21 cellular contexts compared by ENCODE assay signal in genomic region chr15:40183636-40184463, GRCh38. TPM values are rescaled to one million over a fixed set of nuclear protein-coding genes. Genes with fewer than 3 reads are reported as not detected.
DNase-seq lines count a peak whose midpoint lies in the region; ATAC-seq and TF ChIP-seq lines count a peak whose summit lies in the region.
"Had no signal": no experiment of that assay in that cellular context is flagged by ENCODE, and none has a peak within 500 bp of the region (broad histone marks: within the 10 kb centered on the region; RNA-seq: fewer than 3 reads in every experiment).

No MANE protein-coding gene starts in this region.

- WGBS in lower leg skin, 2 donors: 84 to 90% methylated on average over 9 of the region's 9 CpGs

- H3K27ac Mint-ChIP-seq in activated naive CD4-positive, alpha-beta T cell treated with anti-CD3 and anti-CD28 coated beads, Interleukin-2, amount 50 U/mL, for 24 hours: no peak overlapping the region
- no peak overlapping the region for H3K27ac Mint-ChIP-seq in activated naive CD4-positive, alpha-beta T cell treated with anti-CD3 and anti-CD28 coated beads, Interleukin-2, amount 50 U/mL, for 72 hours
- peak overlapping the region; percentile 66 for H3K27ac Mint-ChIP-seq in dendritic cell treated with granulocyte-macrophage colony-stimulating factor and Interleukin-4, amounts not matched to agents 40 ng/mL and 50 ng/mL, for 4 days
- peak overlapping the region; percentile 63 for H3K27ac Mint-ChIP-seq in stimulated activated memory B cell treated with anti-CD40 and anti-IgM and Interleukin-4, amounts not matched to agents 10 μg/mL and 1 μg/mL and 100 μg/mL, for 72 hours
- H3K27ac Mint-ChIP-seq: brain had no signal

- H3K4me3 ChIP-seq in HL-60 (replicated peaks; ENCODE audit: insufficient read depth, low read length): no peak overlapping the region
- H3K4me3 ChIP-seq in lower leg skin (ENCODE audit: low read depth, poor library complexity, severe bottlenecking): no peak overlapping the region
- H3K4me3 ChIP-seq: gastrocnemius medialis, Peyer's patch, skin epidermis, suprapubic skin had no signal

- no peaks in the 10 kb centered on the region for H3K9me3 Mint-ChIP-seq in activated naive CD4-positive, alpha-beta T cell treated with anti-CD3 and anti-CD28 coated beads, Interleukin-2, amount 50 U/mL, for 24 hours
- H3K9me3 Mint-ChIP-seq in activated naive CD4-positive, alpha-beta T cell treated with anti-CD3 and anti-CD28 coated beads, Interleukin-2, amount 50 U/mL, for 72 hours: no peaks in the 10 kb centered on the region
- no peaks in the 10 kb centered on the region for H3K9me3 Mint-ChIP-seq in dendritic cell treated with granulocyte-macrophage colony-stimulating factor and Interleukin-4, amounts not matched to agents 40 ng/mL and 50 ng/mL, for 4 days
- no peaks in the 10 kb centered on the region for H3K9me3 Mint-ChIP-seq in stimulated activated memory B cell treated with anti-CD40 and anti-IgM and Interleukin-4, amounts not matched to agents 10 μg/mL and 1 μg/mL and 100 μg/mL, for 72 hours

- no peak for DNase-seq in activated naive CD4-positive, alpha-beta T cell treated with anti-CD3 and anti-CD28 coated beads, Interleukin-2, amount 50 U/mL, for 72 hours (ENCODE audit: low spot score in 2 of 2)
- DNase-seq in HL-60 (ENCODE audit: low read depth in 1 of 2, low spot score in 1 of 2): peak in 1 of 2 experiments; percentile 7
- no peak for DNase-seq in lower leg skin (ENCODE audit: low spot score in 2 of 2)
- no peak for DNase-seq in UCSD-AML1 (lab: John Stamatoyannopoulos, UW; ENCODE audit: unreplicated experiment)
- DNase-seq: activated naive CD4-positive, alpha-beta T cell; Calu3; dermis blood vessel endothelial cell; gastrocnemius medialis; GDM1; NCI-H748 treated with DMSO at 0.1 percent for 48 hours; Peyer's patch; stimulated activated CD4-positive, alpha-beta T cell treated with anti-CD3 and anti-CD28 coated beads, Interleukin-4, amount 100 ng/mL, for 1 hour had no signal

- H3K4me3 Mint-ChIP-seq in activated naive CD4-positive, alpha-beta T cell treated with anti-CD3 and anti-CD28 coated beads, Interleukin-2, amount 50 U/mL, for 24 hours: peak overlapping the region; percentile 47
- H3K4me3 Mint-ChIP-seq in dendritic cell treated with granulocyte-macrophage colony-stimulating factor and Interleukin-4, amounts not matched to agents 40 ng/mL and 50 ng/mL, for 4 days: peak overlapping the region; percentile 13
- H3K4me3 Mint-ChIP-seq in stimulated activated memory B cell treated with anti-CD40 and anti-IgM and Interleukin-4, amounts not matched to agents 10 μg/mL and 1 μg/mL and 100 μg/mL, for 72 hours: peak overlapping the region; percentile 11
- H3K4me3 Mint-ChIP-seq: brain had no signal

- H3K27me3 ChIP-seq in HL-60 (ENCODE audit: insufficient read depth, poor library complexity, severe bottlenecking): no peaks in the 10 kb centered on the region
- H3K27me3 ChIP-seq: gastrocnemius medialis, Peyer's patch, suprapubic skin had no signal

- peak overlapping the region; percentile 6; the same call in 1 of the 2 replicates for H3K27ac ChIP-seq in HL-60 (replicated peaks)
- H3K27ac ChIP-seq: epithelial cell of prostate, gastrocnemius medialis, suprapubic skin had no signal

- no peaks in the 10 kb centered on the region for H3K27me3 Mint-ChIP-seq in activated naive CD4-positive, alpha-beta T cell treated with anti-CD3 and anti-CD28 coated beads, Interleukin-2, amount 50 U/mL, for 24 hours
- no peaks in the 10 kb centered on the region for H3K27me3 Mint-ChIP-seq in dendritic cell treated with granulocyte-macrophage colony-stimulating factor and Interleukin-4, amounts not matched to agents 40 ng/mL and 50 ng/mL, for 4 days
- H3K27me3 Mint-ChIP-seq in stimulated activated memory B cell treated with anti-CD40 and anti-IgM and Interleukin-4, amounts not matched to agents 10 μg/mL and 1 μg/mL and 100 μg/mL, for 72 hours: no peaks in the 10 kb centered on the region
- H3K27me3 Mint-ChIP-seq: brain had no signal

- intact Hi-C loops in dendritic cell treated with granulocyte-macrophage colony-stimulating factor and Interleukin-4, amounts not matched to agents 40 ng/mL and 50 ng/mL, for 4 days (cut with micrococcal nuclease): no loop called here
- intact Hi-C loops in lower leg skin (cut with DNase I; ENCODE audit: low total_unique reads): no loop called here

- no peak for ATAC-seq in activated naive CD4-positive, alpha-beta T cell treated with anti-CD3 and anti-CD28 coated beads, Interleukin-2, amount 50 U/mL, for 72 hours
- peak; percentile 62 for ATAC-seq in stimulated activated memory B cell treated with anti-CD40 and anti-IgM and Interleukin-4, amounts not matched to agents 10 μg/mL and 1 μg/mL and 100 μg/mL, for 72 hours
- ATAC-seq in GM21515 (IDR thresholded peaks at IDR 0.05; ENCODE audit: unreplicated experiment): no peak
- ATAC-seq: gastrocnemius medialis, SK-N-SH treated with all-trans-retinoic acid at 6 μM for 48 hours had no signal

- no peak for TF ChIP-seq POLR2A in lower leg skin (IDR thresholded peaks at IDR 0.05)

- H3K4me1 Mint-ChIP-seq in activated naive CD4-positive, alpha-beta T cell treated with anti-CD3 and anti-CD28 coated beads, Interleukin-2, amount 50 U/mL, for 24 hours: peaks cover 24% of the 10 kb centered on the region
- H3K4me1 Mint-ChIP-seq in dendritic cell treated with granulocyte-macrophage colony-stimulating factor and Interleukin-4, amounts not matched to agents 40 ng/mL and 50 ng/mL, for 4 days (ENCODE audit: low read depth): peaks cover 38% of the 10 kb centered on the region
- peaks cover 32% of the 10 kb centered on the region for H3K4me1 Mint-ChIP-seq in stimulated activated memory B cell treated with anti-CD40 and anti-IgM and Interleukin-4, amounts not matched to agents 10 μg/mL and 1 μg/mL and 100 μg/mL, for 72 hours

- TF ChIP-seq CTCF in HL-60 (IDR thresholded peaks at IDR 0.05; ENCODE audit: insufficient read depth, low read length) (no peak), lower leg skin (IDR thresholded peaks at IDR 0.05) (no peak)

- H3K36me3 Mint-ChIP-seq in activated naive CD4-positive, alpha-beta T cell treated with anti-CD3 and anti-CD28 coated beads, Interleukin-2, amount 50 U/mL, for 24 hours: no peaks in the 10 kb centered on the region
- H3K36me3 Mint-ChIP-seq in activated naive CD4-positive, alpha-beta T cell treated with anti-CD3 and anti-CD28 coated beads, Interleukin-2, amount 50 U/mL, for 72 hours: peaks cover 18 to 46% of the 10 kb centered on the region in 2 donors
- no peaks in the 10 kb centered on the region for H3K36me3 Mint-ChIP-seq in dendritic cell treated with granulocyte-macrophage colony-stimulating factor and Interleukin-4, amounts not matched to agents 40 ng/mL and 50 ng/mL, for 4 days (ENCODE audit: low read depth)
- no peaks in the 10 kb centered on the region for H3K36me3 Mint-ChIP-seq in stimulated activated memory B cell treated with anti-CD40 and anti-IgM and Interleukin-4, amounts not matched to agents 10 μg/mL and 1 μg/mL and 100 μg/mL, for 72 hours

RNA-seq across cellular contexts. Expression of gene BUB1B, which starts 23.0 kb away (rescaled TPM):
- 100 to 1,000 TPM in 1 of 2 donors, 10 to 100 TPM in 1; 98.9 to 141 TPM for total RNA-seq in activated naive CD4-positive, alpha-beta T cell treated with anti-CD3 and anti-CD28 coated beads, Interleukin-2, amount 50 U/mL, for 72 hours
- 1 to 10 TPM; 1.3 to 4.5 (median 2.1) TPM for total RNA-seq in lower leg skin

RNA-seq across cellular contexts. Expression of gene PAK6, which starts 55.0 kb away (rescaled TPM):
- total RNA-seq in activated naive CD4-positive, alpha-beta T cell treated with anti-CD3 and anti-CD28 coated beads, Interleukin-2, amount 50 U/mL, for 72 hours: under 1 TPM; 0.29 to 0.30 TPM
- 10 to 100 TPM; 48.3 to 83.9 (median 70.4) TPM for total RNA-seq in lower leg skin
- total RNA-seq: dermis blood vessel endothelial cell had no signal

Comparison
In these comparisons a context has a peak if more than half of its experiments do, and no peak if none do; other contexts are left out.
1. H3K27ac Mint-ChIP-seq: peak in dendritic cell treated with granulocyte-macrophage colony-stimulating factor and Interleukin-4, amounts not matched to agents 40 ng/mL and 50 ng/mL, for 4 days (single experiment) and stimulated activated memory B cell treated with anti-CD40 and anti-IgM and Interleukin-4, amounts not matched to agents 10 μg/mL and 1 μg/mL and 100 μg/mL, for 72 hours (single experiment); none in activated naive CD4-positive, alpha-beta T cell treated with anti-CD3 and anti-CD28 coated beads, Interleukin-2, amount 50 U/mL, for 24 hours (single experiment) and activated naive CD4-positive, alpha-beta T cell treated with anti-CD3 and anti-CD28 coated beads, Interleukin-2, amount 50 U/mL, for 72 hours (0 of 2).
2. RNA of gene BUB1B, which starts 23.0 kb away (total RNA-seq): 98.9 to 141 TPM in activated naive CD4-positive, alpha-beta T cell treated with anti-CD3 and anti-CD28 coated beads, Interleukin-2, amount 50 U/mL, for 72 hours; 1.3 to 4.5 TPM in lower leg skin; every median in the first group is over 10 times any median in the second.
3. RNA of gene PAK6, which starts 55.0 kb away (total RNA-seq): 48.3 to 83.9 TPM in lower leg skin; 0.29 to 0.30 TPM in activated naive CD4-positive, alpha-beta T cell treated with anti-CD3 and anti-CD28 coated beads, Interleukin-2, amount 50 U/mL, for 72 hours; every median in the first group is over 10 times any median in the second.
4. Peak in every context shown above with its lines, with median percentiles within 50 percentile points of each other: H3K4me3 Mint-ChIP-seq.